In genomic region chr11:74702383-74703007, GRCh38 we compare ENCODE assay signal across 8 cellular contexts. TPM values are rescaled to one million over a fixed set of nuclear protein-coding genes. Genes with fewer than 3 reads are reported as not detected.
A peak's percentile ranks its signal among the peaks of the same experiment; 100 is the strongest.
DNase-seq lines count a peak whose midpoint lies in the region; ATAC-seq lines count a peak whose summit lies in the region.

No MANE protein-coding gene starts in this region.

- no peaks in the 10 kb centered on the region for H3K36me3 ChIP-seq in SK-N-MC (ENCODE audit: insufficient read depth, low read length)

- DNase-seq in NCI-H510A treated with DMSO at 0.1 percent for 48 hours (lab: John Stamatoyannopoulos, UW) (peak; percentile 41), NCI-H510A (lab: John Stamatoyannopoulos, UW) (no peak), M059J (ENCODE audit: low read depth) (peak; percentile 69), SK-N-MC (ENCODE audit: low read depth, low spot score) (peak; percentile 42), globus pallidus (ENCODE audit: low spot score) (peak; percentile 66), posterior vena cava (ENCODE audit: low spot score) (peak; percentile 89)
- peak; percentile 61 for DNase-seq in activated naive CD4-positive, alpha-beta T cell treated with Interleukin-2 at 50 U/mL for 16 hours

- H3K9me3 ChIP-seq in SK-N-MC (ENCODE audit: low read depth, low read length), result no peaks in the 10 kb centered on the region

- no peak overlapping the region for H3K4me3 ChIP-seq in SK-N-MC

- no peak overlapping the region for H3K27ac ChIP-seq in SK-N-MC

- intact Hi-C loops in posterior vena cava (cut with DNase I), result no loop called here

- H3K9ac ChIP-seq in SK-N-MC (ENCODE audit: insufficient read length), result no peak overlapping the region

- no peak for ATAC-seq in GM21423 (IDR thresholded peaks at IDR 0.05; ENCODE audit: unreplicated experiment)

RNA-seq across cellular contexts. Expression of gene CHRDL2, which starts 28.7 kb away (rescaled TPM):
- not detected in 2 replicates for total RNA-seq in M059J (2014; rRNA removed; shearing (Covaris generic))
- 10 to 100 TPM; 10.6 to 31.9 TPM for total RNA-seq in posterior vena cava

RNA-seq across cellular contexts. Expression of gene RNF169, which starts 46.2 kb away (rescaled TPM):
- 12.9 and 16.9 TPM in 2 replicates for total RNA-seq in M059J (2014; rRNA removed; shearing (Covaris generic))
- total RNA-seq in posterior vena cava, result 10 to 100 TPM; 14.7 to 19.8 TPM

Comparison
In these comparisons a context has a peak if more than half of its experiments do, and no peak if none do; other contexts are left out.
1. RNA of gene CHRDL2, which starts 28.7 kb away (total RNA-seq): 10.6 to 31.9 TPM in posterior vena cava; not detected in M059J; every median in the first group is over 10 times any median in the second.